Comparison of ENCODE assay signal across 1 cellular context in genomic region chr6:10659697-10660348, GRCh38.
TF ChIP-seq lines count a peak whose summit lies in the region.

No MANE protein-coding gene starts in this region.

TF ChIP-seq in GM23338, 12 proteins besides CTCF, POLR2A, EP300 and RAD21:
- TF ChIP-seq ZNF462 (CRISPR knock-in tag; IDR thresholded peaks at IDR 0.05) = no peak
- no peak for TF ChIP-seq EZH2 (IDR thresholded peaks at IDR 0.05; ENCODE audit: low read depth, unreplicated experiment)
- TF ChIP-seq ZNF114 (CRISPR knock-in tag; IDR thresholded peaks at IDR 0.05) = no peak
- TF ChIP-seq NANOG (IDR thresholded peaks at IDR 0.05; ENCODE audit: borderline replicate concordance) = no peak
- TF ChIP-seq JUNB (IDR thresholded peaks at IDR 0.05; ENCODE audit: unreplicated experiment) = no peak
- no peak for TF ChIP-seq ZNF331 (CRISPR knock-in tag; IDR thresholded peaks at IDR 0.05; ENCODE audit: low read depth)
- no peak for TF ChIP-seq POLR2AphosphoS5 (IDR thresholded peaks at IDR 0.05; ENCODE audit: low read depth)
- no peak for TF ChIP-seq STAT1 (IDR thresholded peaks at IDR 0.05; ENCODE audit: unreplicated experiment)
- TF ChIP-seq CREB1 (CRISPR knock-in tag; IDR thresholded peaks at IDR 0.05; ENCODE audit: low read depth) = no peak
- no peak for TF ChIP-seq REST (IDR thresholded peaks at IDR 0.05; ENCODE audit: unreplicated experiment)
- no peak for TF ChIP-seq EZH2phosphoT487 (IDR thresholded peaks at IDR 0.05; ENCODE audit: unreplicated experiment)
- no peak for TF ChIP-seq ETS1 (IDR thresholded peaks at IDR 0.05)
